In genomic region chr11:111878385-111878765, GRCh38 we compare ENCODE assay signal across 6 cellular contexts. TPM values are rescaled to one million over a fixed set of nuclear protein-coding genes. Genes with fewer than 3 reads are reported as not detected.
DNase-seq lines count a peak whose midpoint lies in the region; ATAC-seq and TF ChIP-seq lines count a peak whose summit lies in the region.

No MANE protein-coding gene starts in this region.

- TF ChIP-seq CTCF in brain (conservative IDR thresholded peaks at IDR 0.05) (no peak), nephron progenitor cell (IDR thresholded peaks at IDR 0.05) (no peak)

- H3K4me1 Mint-ChIP-seq in brain (peaks cover 21% of the 10 kb centered on the region), nephron progenitor cell (peaks cover 17% of the 10 kb centered on the region)

- peak overlapping the region; percentile 93 to 97 (median 94) for H3K4me3 Mint-ChIP-seq in brain
- H3K4me3 Mint-ChIP-seq in nephron progenitor cell = peak overlapping the region; percentile 95

- H3K27ac Mint-ChIP-seq in brain = peak overlapping the region; percentile 99 to 100 (median 99)
- H3K27ac Mint-ChIP-seq in nephron progenitor cell = peak overlapping the region; percentile 100

- H3K27me3 Mint-ChIP-seq in brain (peaks cover 4% of the 10 kb centered on the region), nephron progenitor cell (ENCODE audit: low read depth, poor library complexity) (peaks cover 3% of the 10 kb centered on the region)

- H3K9me3 Mint-ChIP-seq in brain (no peaks in the 10 kb centered on the region), nephron progenitor cell (no peaks in the 10 kb centered on the region)

- DNase-seq in nephron progenitor cell = no peak
- DNase-seq in stimulated activated CD4-positive, alpha-beta T cell treated with anti-CD3 and anti-CD28 coated beads, Interleukin-4, amount 100 ng/mL, for 4 hours = no peak
- DNase-seq in NCI-H187 (lab: John Stamatoyannopoulos, UW) = no peak

- no peaks in the 10 kb centered on the region for H3K36me3 Mint-ChIP-seq in brain
- no peaks in the 10 kb centered on the region for H3K36me3 Mint-ChIP-seq in nephron progenitor cell (ENCODE audit: low read depth)

- ATAC-seq in GM18502 (IDR thresholded peaks at IDR 0.05; ENCODE audit: poor library complexity, unreplicated experiment) (peak; percentile 7), HG03175 (IDR thresholded peaks at IDR 0.05; ENCODE audit: unreplicated experiment) (peak; percentile 2)

RNA-seq across cellular contexts. Expression of gene FDXACB1, which starts 0.6 kb away (rescaled TPM):
- 1.7 TPM for polyA plus RNA-seq in brain (ENCODE audit: insufficient read depth, low read depth, low replicate concordance)

RNA-seq across cellular contexts. Expression of gene CFAP68, which starts 1.0 kb away (rescaled TPM):
- polyA plus RNA-seq in brain (ENCODE audit: insufficient read depth, low read depth, low replicate concordance) = 54.4 TPM

RNA-seq across cellular contexts. Expression of gene ALG9, which starts 7.0 kb away (rescaled TPM):
- polyA plus RNA-seq in brain (ENCODE audit: insufficient read depth, low read depth, low replicate concordance) = 31.5 TPM

RNA-seq across cellular contexts. Expression of gene CRYAB, which starts 33.2 kb away (rescaled TPM):
- polyA plus RNA-seq in brain (ENCODE audit: insufficient read depth, low read depth, low replicate concordance) = 1,548 TPM

RNA-seq across cellular contexts. Expression of gene HSPB2, which starts 34.2 kb away (rescaled TPM):
- polyA plus RNA-seq in brain (ENCODE audit: insufficient read depth, low read depth, low replicate concordance) = 4.3 TPM
